1 cellular context compared by ENCODE assay signal in the genomic region with DNA sequence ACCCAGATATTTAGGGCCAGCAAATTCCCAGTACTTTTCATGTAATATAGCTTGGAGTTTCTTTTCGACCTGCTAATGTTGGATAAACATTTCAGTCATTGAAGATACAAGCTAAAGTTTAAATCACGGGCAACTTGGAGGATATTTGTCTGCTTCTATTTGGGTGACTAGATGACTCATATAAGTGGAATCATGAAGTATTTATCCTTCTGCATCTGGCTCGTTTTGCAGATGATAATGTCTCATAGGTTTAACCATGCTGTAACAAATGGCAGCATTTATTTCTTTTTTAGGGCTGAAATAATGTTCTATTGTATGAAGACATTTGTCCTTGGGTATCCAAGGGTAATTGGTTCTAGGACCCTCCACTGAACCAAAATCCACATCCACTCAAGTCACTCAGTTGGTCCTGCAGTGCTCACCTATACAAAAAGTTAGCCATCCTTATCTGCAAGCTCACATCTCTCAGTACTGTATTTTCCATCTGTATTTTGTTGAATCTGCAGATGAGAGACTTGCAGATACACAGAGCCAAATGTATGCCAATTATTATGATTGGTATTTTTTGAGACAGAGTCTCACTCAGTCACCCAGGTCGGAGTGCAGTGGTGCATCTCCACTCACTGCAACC.
TF ChIP-seq lines count a peak whose summit lies in the region.

No MANE protein-coding gene starts in this region.

TF ChIP-seq in SK-N-SH, 30 proteins besides CTCF, POLR2A, EP300 and RAD21 (continued from another document):
- TF ChIP-seq REST (IDR thresholded peaks at IDR 0.05; ENCODE audit: low read depth, low read length) (no peak), TCF12 (IDR thresholded peaks at IDR 0.05) (peak; percentile 58)
